20 cellular contexts compared by ENCODE assay signal in the genomic region with DNA sequence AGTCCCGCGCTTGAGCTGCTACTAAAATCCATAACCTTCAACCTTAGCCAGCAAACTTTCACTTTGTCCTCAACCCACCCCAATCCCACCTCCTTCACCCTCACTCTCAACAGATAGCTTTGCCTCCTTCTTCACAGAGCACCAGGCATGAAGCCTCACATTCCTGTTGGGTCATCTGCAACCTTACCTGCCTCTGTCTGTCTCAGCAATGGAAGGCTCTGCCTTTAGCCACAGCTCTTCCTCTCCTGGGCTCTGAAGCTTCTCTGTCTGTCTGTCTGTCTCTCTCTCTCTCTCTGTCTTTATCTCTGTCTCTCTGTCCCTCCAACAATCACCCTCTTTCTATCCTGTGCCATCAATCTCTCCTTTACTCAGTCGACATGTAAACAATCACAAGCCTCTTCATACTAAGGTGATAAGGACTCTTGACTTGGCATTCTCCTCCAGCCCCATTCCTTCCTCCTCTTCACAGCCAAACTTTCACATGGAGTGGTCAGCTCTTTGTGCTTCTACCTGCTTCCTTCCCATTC.
A peak's percentile ranks its signal among the peaks of the same experiment; 100 is the strongest.
DNase-seq lines count a peak whose midpoint lies in the region; ATAC-seq, FAIRE-seq and TF ChIP-seq lines count a peak whose summit lies in the region.
"Had no signal": no experiment of that assay in that cellular context is flagged by ENCODE, and none has a peak within 500 bp of the region (broad histone marks: within the 10 kb centered on the region; RNA-seq: fewer than 3 reads in every experiment).

No MANE protein-coding gene starts in this region.

- TF ChIP-seq RAD21 in H1 (IDR thresholded peaks at IDR 0.05 in 1 of 2, conservative IDR thresholded peaks at IDR 0.05 in 1 of 2; ENCODE audit: low read depth in 2 of 2, low read length in 2 of 2) = no peak

- no peaks in the 10 kb centered on the region for H3K4me1 ChIP-seq in GM23338 (ENCODE audit: insufficient read depth)
- H3K4me1 ChIP-seq in H1 (replicated peaks in 1 of 4; ENCODE audit: control insufficient read depth in 3 of 4, insufficient read depth in 4 of 4, low read length in 3 of 4) = no peaks in the 10 kb centered on the region

- H3K4me1 Mint-ChIP-seq in GM23338 = no peaks in the 10 kb centered on the region; the same call in 2 of the 3 replicates
- H3K4me1 Mint-ChIP-seq in neural crest cell = no peaks in the 10 kb centered on the region
- H3K4me1 Mint-ChIP-seq: CD4-positive, alpha-beta memory T cell; IgD-negative memory B cell had no signal

- WGBS in H1 (ENCODE audit: extremely low coverage in 1 of 2, insufficient coverage in 1 of 2, insufficient read length in 1 of 2, insufficient replicate concordance in 2 of 2, low coverage in 1 of 2, low lambda C conversion rate in 2 of 2, missing lambda C conversion rate in 1 of 2), 2 experiments = 94% methylated on average over 3 of the region's 3 CpGs; no CpG with 5 or more reads in 1 of the 2 experiments

- no peak overlapping the region for H2BK12ac ChIP-seq in H1 (ENCODE audit: low read depth, low read length)

- H3K23me2 ChIP-seq in H1 (ENCODE audit: low read depth, low read length) = no peaks in the 10 kb centered on the region

- H3K23ac ChIP-seq in H1 (ENCODE audit: insufficient read length) = no peak overlapping the region

- H3K9me3 Mint-ChIP-seq in GM23338 = no peaks in the 10 kb centered on the region
- no peaks in the 10 kb centered on the region for H3K9me3 Mint-ChIP-seq in neural crest cell

- TF ChIP-seq POLR2A in H1 (IDR thresholded peaks at IDR 0.05; ENCODE audit: control extremely low read depth in 1 of 2, low read depth in 2 of 2, low read length in 2 of 2) = no peak

- no peaks in the 10 kb centered on the region for H3K27me3 Mint-ChIP-seq in GM23338 (ENCODE audit: insufficient read depth, low read depth, poor library complexity)
- H3K27me3 Mint-ChIP-seq in neural crest cell (ENCODE audit: low read depth) = no peaks in the 10 kb centered on the region

- H3K4me2 ChIP-seq in GM23338 (no peak overlapping the region), H1 (ENCODE audit: insufficient read depth in 1 of 2, low read depth in 2 of 2, low read length in 2 of 2) (no peak overlapping the region)
- H3K4me2 ChIP-seq: A549 had no signal

- POLR2A ChIA-PET in H1 (lab: Charles Lee; ENCODE audit: partially characterized antibody) (no interaction called here), HEK293T (lab: Yijun Ruan, JAX) (no interaction called here)

- no peak overlapping the region for H3K56ac ChIP-seq in H1 (replicated peaks; ENCODE audit: insufficient read length, low read depth, low read length)

- H3K36me3 Mint-ChIP-seq in GM23338 (ENCODE audit: low read depth) = no peaks in the 10 kb centered on the region
- no peaks in the 10 kb centered on the region for H3K36me3 Mint-ChIP-seq in neural crest cell (ENCODE audit: low read depth)
- H3K36me3 Mint-ChIP-seq: CD4-positive, alpha-beta memory T cell; IgD-negative memory B cell had no signal

- H3K4me3 ChIP-seq in GM23338 (no peak overlapping the region), H1 (ENCODE audit: extremely low read depth in 1 of 4, insufficient read depth in 2 of 4, low read depth in 3 of 4, low read length in 4 of 4) (no peak overlapping the region)
- H3K4me3 ChIP-seq: A549 had no signal

- H3K79me2 ChIP-seq in GM23338 (replicated peaks; ENCODE audit: insufficient read depth) (no peaks in the 10 kb centered on the region), H1 (ENCODE audit: control insufficient read depth in 1 of 2, insufficient read depth in 2 of 2, low read length in 2 of 2) (no peaks in the 10 kb centered on the region)

- no peak overlapping the region for H4K8ac ChIP-seq in H1 (ENCODE audit: extremely low read depth, insufficient read depth, low read length)

- H3K27me3 ChIP-seq in GM23338 (ENCODE audit: insufficient read depth) = no peaks in the 10 kb centered on the region
- no peaks in the 10 kb centered on the region for H3K27me3 ChIP-seq in H1 (replicated peaks in 1 of 4; ENCODE audit: control insufficient read depth in 3 of 4, extremely low read depth in 1 of 4, insufficient read depth in 3 of 4, low read length in 3 of 4)

- peaks cover 2% of the 10 kb centered on the region; the same call in 1 of the 2 replicates for H3K9me2 ChIP-seq in GM23338 (ENCODE audit: insufficient read depth)

- no peaks in the 10 kb centered on the region for H4K20me1 ChIP-seq in GM23338 (replicated peaks; ENCODE audit: insufficient read depth)
- no peaks in the 10 kb centered on the region for H4K20me1 ChIP-seq in H1 (replicated peaks in 1 of 2; ENCODE audit: control insufficient read depth in 1 of 2, insufficient read depth in 2 of 2, low read length in 2 of 2)

- no peak overlapping the region for H2BK15ac ChIP-seq in H1 (ENCODE audit: low read length)

- H2BK5ac ChIP-seq in H1 (ENCODE audit: low read depth, low read length) = no peak overlapping the region

- no peaks in the 10 kb centered on the region for H3K9me3 ChIP-seq in H1 (ENCODE audit: insufficient read depth in 2 of 2, low read depth in 1 of 2, low read length in 1 of 2)
- H3K9me3 ChIP-seq: A549 had no signal

- no peaks in the 10 kb centered on the region for H3F3A ChIP-seq in GM23338 (replicated peaks; ENCODE audit: low read depth)

- H2AK5ac ChIP-seq in H1 (ENCODE audit: low read depth, low read length) = no peak overlapping the region

- no peak overlapping the region for H4K5ac ChIP-seq in H1 (ENCODE audit: insufficient read length, low read depth, low read length)

- H3K4me3 Mint-ChIP-seq in GM23338 = no peak overlapping the region
- H3K4me3 Mint-ChIP-seq in neural crest cell = no peak overlapping the region
- H3K4me3 Mint-ChIP-seq: CD4-positive, alpha-beta memory T cell; IgD-negative memory B cell had no signal

- no peak overlapping the region for H3K4ac ChIP-seq in H1 (replicated peaks; ENCODE audit: insufficient read length, low read depth, low read length)

- peak; percentile 24 for FAIRE-seq in H1 (lab: Jason Lieb, UNC)
- FAIRE-seq: A549, H54, HTR-8/SVneo had no signal

- ATAC-seq in GM23338 = no peak
- ATAC-seq: A549 had no signal

- H3K27ac ChIP-seq in GM23338 (ENCODE audit: low read depth) (no peak overlapping the region), H1 (ENCODE audit: low read depth, low read length) (no peak overlapping the region)
- H3K27ac ChIP-seq: 22Rv1, A549, C4-2B had no signal

- H2AFZ ChIP-seq in GM23338 (peak overlapping the region; percentile 40; the same call in 1 of the 2 replicates), H1 (ENCODE audit: low read length) (0 out of 2 replicates have a peak overlapping the region, but pooled peaks have one; percentile 2)

- CTCF ChIA-PET in H1 (lab: Charles Lee; ENCODE audit: partially characterized antibody) = interaction anchor here (1.2 to 1.4 kb wide), 2 partner anchors 11 to 13 kb away, joined by 3 read pairs; no protein-coding TSS in a partner anchor
- CTCF ChIA-PET in HEK293T (lab: Yijun Ruan, JAX) = interaction anchor here (0.6 to 1.1 kb wide), 3 partner anchors 21 to 392 kb away, joined by 3 to 9 read pairs (median 3); no protein-coding TSS in a partner anchor

- no peak overlapping the region for H3K14ac ChIP-seq in H1 (ENCODE audit: insufficient read length)

- TF ChIP-seq EP300 in H1 (IDR thresholded peaks at IDR 0.05; ENCODE audit: borderline replicate concordance in 1 of 2, low read depth in 2 of 2, low read length in 2 of 2) = no peak

- H3K79me1 ChIP-seq in H1 (ENCODE audit: low read depth, low read length) = no peaks in the 10 kb centered on the region

- TF ChIP-seq CTCF in GM23338 (conservative IDR thresholded peaks at IDR 0.05; ENCODE audit: low read depth in 2 of 2) (no peak), H1 (IDR thresholded peaks at IDR 0.05; ENCODE audit: control extremely low read depth in 1 of 3, insufficient read depth in 1 of 3, low read depth in 1 of 3, low read length in 3 of 3) (no peak), neural crest cell (conservative IDR thresholded peaks at IDR 0.05) (no peak)

- no peak overlapping the region for H4K91ac ChIP-seq in H1 (replicated peaks; ENCODE audit: insufficient read length, low read length)

- no peaks in the 10 kb centered on the region for H3K36me3 ChIP-seq in GM23338 (ENCODE audit: insufficient read depth)
- no peaks in the 10 kb centered on the region for H3K36me3 ChIP-seq in H1 (ENCODE audit: control insufficient read depth in 2 of 4, insufficient read depth in 4 of 4, low read length in 3 of 4)

- H3K9ac ChIP-seq in H1 (replicated peaks in 1 of 4; ENCODE audit: extremely low read depth in 1 of 4, low read depth in 3 of 4, low read length in 3 of 4) = no peak overlapping the region

- H3K27ac Mint-ChIP-seq in GM23338 (no peak overlapping the region), neural crest cell (ENCODE audit: unreplicated experiment) (peak overlapping the region; percentile 16)
- H3K27ac Mint-ChIP-seq: CD4-positive, alpha-beta memory T cell; IgD-negative memory B cell had no signal

- H2BK120ac ChIP-seq in H1 (replicated peaks; ENCODE audit: low read depth, low read length) = no peak overlapping the region

- H2BK20ac ChIP-seq in H1 (ENCODE audit: low read length) = no peak overlapping the region

- DNase-seq in NCI-H2029 treated with DMSO at 0.1 percent for 48 hours (lab: John Stamatoyannopoulos, UW) (peak; percentile 93), NCI-H2029 (lab: John Stamatoyannopoulos, UW) (no peak), GM23338 (ENCODE audit: low spot score) (no peak), H1 (ENCODE audit: low read depth in 1 of 2, low spot score in 2 of 2) (no peak), neural crest cell (ENCODE audit: low read depth, low spot score) (no peak), HEK293T (ENCODE audit: extremely low spot score) (no peak), iPS-NIHi7 (ENCODE audit: extremely low spot score) (no peak)
- DNase-seq: AML-193; CD4-positive, alpha-beta memory T cell; DMS153; DMS79; GF-D8; HCEC 1CT; KBM-7 had no signal

- no peak overlapping the region; the same call in 1 of the 2 replicates for H3K18ac ChIP-seq in H1 (ENCODE audit: extremely low read depth, low read length)

TF ChIP-seq in H1, 55 proteins besides CTCF, POLR2A, EP300 and RAD21 (continues in another document):
- no peak for TF ChIP-seq SIX5 (IDR thresholded peaks at IDR 0.05; ENCODE audit: low read depth, low read length)
- no peak for TF ChIP-seq KDM1A (IDR thresholded peaks at IDR 0.05; ENCODE audit: borderline replicate concordance, low read length)
- no peak for TF ChIP-seq ZNF274 (IDR thresholded peaks at IDR 0.05; ENCODE audit: borderline replicate concordance, extremely low read depth, low read length)
- no peak for TF ChIP-seq SP1 (IDR thresholded peaks at IDR 0.05; ENCODE audit: low read depth, low read length)
- TF ChIP-seq POU5F1 (IDR thresholded peaks at IDR 0.05; ENCODE audit: low read depth, low read length) = no peak

TF ChIP-seq in HEK293T, 16 proteins besides CTCF, POLR2A, EP300 and RAD21:
- no peak for TF ChIP-seq ARNT (IDR thresholded peaks at IDR 0.05)
- TF ChIP-seq CTBP1 (IDR thresholded peaks at IDR 0.05; ENCODE audit: borderline replicate concordance) = no peak
- TF ChIP-seq SP1 (IDR thresholded peaks at IDR 0.05) = no peak
- no peak for TF ChIP-seq HDGF (IDR thresholded peaks at IDR 0.05; ENCODE audit: borderline replicate concordance)
- TF ChIP-seq ZNF384 (IDR thresholded peaks at IDR 0.05) = no peak
- TF ChIP-seq TARDBP (IDR thresholded peaks at IDR 0.05) = no peak
- TF ChIP-seq L3MBTL2 (conservative IDR thresholded peaks at IDR 0.05) = no peak
- TF ChIP-seq NFRKB (IDR thresholded peaks at IDR 0.05) = no peak
TF ChIP-seq in HEK293T: peak in this region for 0.
